Comparison of ENCODE assay signal across 9 cellular contexts in genomic region chr11:18615628-18616392, GRCh38. TPM values are rescaled to one million over a fixed set of nuclear protein-coding genes. Genes with fewer than 3 reads are reported as not detected.
A peak's percentile ranks its signal among the peaks of the same experiment; 100 is the strongest.
DNase-seq lines count a peak whose midpoint lies in the region; ATAC-seq, FAIRE-seq and TF ChIP-seq lines count a peak whose summit lies in the region.
"Had no signal": no experiment of that assay in that cellular context is flagged by ENCODE, and none has a peak within 500 bp of the region (broad histone marks: within the 10 kb centered on the region; RNA-seq: fewer than 3 reads in every experiment).

No MANE protein-coding gene starts in this region.

- no peak overlapping the region for H3K4me3 ChIP-seq in spleen

- ATAC-seq in GM21723 (IDR thresholded peaks at IDR 0.05; ENCODE audit: unreplicated experiment) (peak; percentile 91), left cardiac atrium (no peak)

- FAIRE-seq in GM18507 (lab: Jason Lieb, UNC): peak; percentile 91
- FAIRE-seq: TTC549 had no signal

- H3K36me3 ChIP-seq in spleen: peaks cover 3 to 61% (median 36%) of the 10 kb centered on the region in 6 donors

- TF ChIP-seq POLR2A in spleen (IDR thresholded peaks at IDR 0.05): no peak

- WGBS in spleen, 5 donors: 71 to 83% (median 73%) methylated on average over 11 of the region's 11 CpGs

- intact Hi-C loops in left cardiac atrium (cut with DNase I): no loop called here
- intact Hi-C loops in spleen (cut with DNase I; ENCODE audit: low total_unique reads): no loop called here

- TF ChIP-seq CTCF in spleen (IDR thresholded peaks at IDR 0.05 in 8 of 11, conservative IDR thresholded peaks at IDR 0.05 in 3 of 11): no peak

- no peaks in the 10 kb centered on the region for H3K9me3 ChIP-seq in spleen

- H3K27ac ChIP-seq in cingulate gyrus (ENCODE audit: low read depth, low read length): peak overlapping the region; percentile 61
- H3K27ac ChIP-seq in spleen: no peak overlapping the region

- H3K4me1 ChIP-seq in spleen: peaks cover 8 to 48% (median 24%) of the 10 kb centered on the region in 6 donors

- no peaks in the 10 kb centered on the region for H3K27me3 ChIP-seq in spleen (replicated peaks in 1 of 7)

- DNase-seq in GM18507 (ENCODE audit: extremely low spot score, insufficient read length, low read depth) (peak; percentile 61), HT1080 (ENCODE audit: low read depth) (peak; percentile 40), NCI-H226 (no peak), germinal center (ENCODE audit: low spot score) (no peak), left cardiac atrium (no peak), spleen (no peak)

RNA-seq across cellular contexts. Expression of gene MISFA, which starts 16.2 kb away (rescaled TPM):
- total RNA-seq in HT1080 (2014; rRNA removed; shearing (Covaris generic)): 0.73 TPM in 1 of 2 replicates, not detected in the other
- polyA plus RNA-seq in HT1080 (2015; cell fraction: cytosol; rRNA removed): 0.27 and 3.3 TPM in 2 replicates
- polyA plus RNA-seq in HT1080 (2015; cell fraction: nucleus; rRNA removed): 1.3 TPM in 1 of 2 replicates, not detected in the other
- 1 to 10 TPM; 5.9 to 6.6 TPM for total RNA-seq in left cardiac atrium
- 1 to 10 TPM; 1.3 to 4.4 (median 2.1) TPM for total RNA-seq in spleen
- polyA plus RNA-seq in spleen: 1 to 10 TPM in 1 of 3 donors, under 1 TPM in 1, not detected in 1; 0.83 to 1.5 TPM

RNA-seq across cellular contexts. Expression of gene SPTY2D1, which starts 18.3 kb away (rescaled TPM):
- total RNA-seq in HT1080 (2014; rRNA removed; shearing (Covaris generic)): 15.5 and 16.7 TPM in 2 replicates
- 11.3 and 13.5 TPM in 2 replicates for polyA plus RNA-seq in HT1080 (2015; cell fraction: cytosol; rRNA removed)
- 19.1 and 21.2 TPM in 2 replicates for polyA plus RNA-seq in HT1080 (2015; cell fraction: nucleus; rRNA removed)
- total RNA-seq in left cardiac atrium (10 to 100 TPM in 1 of 2 donors, 1 to 10 TPM in 1; 9.0 to 10.9 TPM), spleen (10 to 100 TPM; 16.2 to 23.1 (median 19.1) TPM)
- 1 to 10 TPM; 2.4 to 4.4 (median 2.9) TPM for polyA plus RNA-seq in spleen

RNA-seq across cellular contexts. Expression of gene UEVLD, which starts 27.3 kb away (rescaled TPM):
- total RNA-seq in HT1080 (2014; rRNA removed; shearing (Covaris generic)): 14.2 and 19.9 TPM in 2 replicates
- polyA plus RNA-seq in HT1080 (2015; cell fraction: cytosol; rRNA removed): 11.7 and 15.0 TPM in 2 replicates
- polyA plus RNA-seq in HT1080 (2015; cell fraction: nucleus; rRNA removed): 13.6 and 15.3 TPM in 2 replicates
- 10 to 100 TPM; 16.1 to 17.6 TPM for total RNA-seq in left cardiac atrium
- total RNA-seq in spleen: 10 to 100 TPM; 12.8 to 23.0 (median 19.9) TPM
- 1 to 10 TPM; 4.1 to 6.7 (median 4.7) TPM for polyA plus RNA-seq in spleen

Comparison
In these comparisons a context has a peak if more than half of its experiments do, and no peak if none do; other contexts are left out.
1. DNase-seq: peak in GM18507 (single experiment) and HT1080 (single experiment); none in NCI-H226 (single experiment), germinal center (single experiment), left cardiac atrium (single experiment) and spleen (single experiment).